Comparison of ENCODE assay signal across 8 cellular contexts in genomic region chr17:28725166-28725659, GRCh38. TPM values are rescaled to one million over a fixed set of nuclear protein-coding genes. Genes with fewer than 3 reads are reported as not detected.
DNase-seq lines count a peak whose midpoint lies in the region; ATAC-seq and TF ChIP-seq lines count a peak whose summit lies in the region.

No MANE protein-coding gene starts in this region.

- intact Hi-C loops in natural killer cell (cut with micrococcal nuclease): loop anchor here (5.0 kb wide), 3 partner anchors 37 to 567 kb away; partner anchors contain the start of genes FLOT2 and NUFIP2

- H2BK15ac ChIP-seq in H9 (ENCODE audit: low read depth, low read length): no peak overlapping the region

- peaks cover 34% of the 10 kb centered on the region for H3K36me3 ChIP-seq in CD4-positive, CD25-positive, alpha-beta regulatory T cell (ENCODE audit: control insufficient read depth, insufficient read depth, low read length)

- H3K18ac ChIP-seq in H9 (ENCODE audit: insufficient read length, low read depth, low read length): peak overlapping the region; percentile 16

- H4K20me1 ChIP-seq in H9 (ENCODE audit: control insufficient read depth, insufficient read depth, insufficient read length): no peaks in the 10 kb centered on the region

- no peak overlapping the region for H3K4me3 ChIP-seq in CD4-positive, CD25-positive, alpha-beta regulatory T cell (ENCODE audit: low read depth, low read length)

- no peaks in the 10 kb centered on the region for H3K27me3 ChIP-seq in CD4-positive, CD25-positive, alpha-beta regulatory T cell (ENCODE audit: control insufficient read depth, insufficient read depth, low read length)
- H3K27me3 ChIP-seq in H9 (ENCODE audit: insufficient read depth, low read length): no peaks in the 10 kb centered on the region

- H4K91ac ChIP-seq in H9 (ENCODE audit: insufficient read length, low read depth, low read length): no peak overlapping the region

- H3K9me3 ChIP-seq in CD4-positive, CD25-positive, alpha-beta regulatory T cell (ENCODE audit: control insufficient read depth in 2 of 2, low read length in 2 of 2): no peaks in the 10 kb centered on the region
- no peaks in the 10 kb centered on the region for H3K9me3 ChIP-seq in H9 (ENCODE audit: control insufficient read depth, low read depth, low read length)

- H2BK20ac ChIP-seq in H9 (ENCODE audit: low read depth, low read length, poor library complexity, severe bottlenecking): no peak overlapping the region

- no peak for ATAC-seq in CD4-positive, CD25-positive, alpha-beta regulatory T cell (ENCODE audit: low read depth in 2 of 2)
- ATAC-seq in natural killer cell (no peak), GM19324 (IDR thresholded peaks at IDR 0.05; ENCODE audit: low FRiP score, unreplicated experiment) (no peak), GM21717 (IDR thresholded peaks at IDR 0.05; ENCODE audit: unreplicated experiment) (no peak)

- H3K79me2 ChIP-seq in H9 (ENCODE audit: insufficient read depth, low read length): peaks cover 12% of the 10 kb centered on the region; the same call in 1 of the 2 replicates

- peak overlapping the region; percentile 23 for H3K14ac ChIP-seq in H9 (ENCODE audit: insufficient read depth, low read length)

- H4K5ac ChIP-seq in H9 (ENCODE audit: insufficient read length, low read depth, low read length): no peak overlapping the region

- DNase-seq in CD4-positive, CD25-positive, alpha-beta regulatory T cell: peak in 1 of 3 donors; percentile 32
- DNase-seq in H9: peak; percentile 68
- DNase-seq in SHP77 (lab: John Stamatoyannopoulos, UW): peak; percentile 49 to 71
- peak; percentile 34 for DNase-seq in dermis blood vessel endothelial cell
- no peak for DNase-seq in natural killer cell
- DNase-seq in 8988T: no peak

- H4K8ac ChIP-seq in H9 (replicated peaks; ENCODE audit: insufficient read length, low read depth, low read length): no peak overlapping the region

- peak; percentile 23; the same call in 2 of the 3 replicates for TF ChIP-seq CTCF in H9 (conservative IDR thresholded peaks at IDR 0.05)
- TF ChIP-seq CTCF in natural killer cell (IDR thresholded peaks at IDR 0.05): no peak

- peaks cover 3% of the 10 kb centered on the region for H3K79me1 ChIP-seq in H9 (ENCODE audit: insufficient read depth, low read depth, low read length, poor library complexity, severe bottlenecking)

- peaks cover 61% of the 10 kb centered on the region for H3K4me1 ChIP-seq in CD4-positive, CD25-positive, alpha-beta regulatory T cell (ENCODE audit: control insufficient read depth, insufficient read depth, low read length, poor library complexity, severe bottlenecking)
- H3K4me1 ChIP-seq in H9 (ENCODE audit: insufficient read depth, low read length): 0 out of 2 replicates have a peak, but pooled peaks cover 7% of the 10 kb centered on the region

- peak overlapping the region; percentile 45 for H3K27ac ChIP-seq in CD4-positive, CD25-positive, alpha-beta regulatory T cell (ENCODE audit: insufficient read depth, low read length, poor library complexity, severe bottlenecking)
- peak overlapping the region; percentile 29 for H3K27ac ChIP-seq in H9 (ENCODE audit: insufficient read length, low read depth, low read length)

- H3T11ph ChIP-seq in H9 (ENCODE audit: low read length): no peak overlapping the region

- no peak overlapping the region for H2AFZ ChIP-seq in H9 (ENCODE audit: low read length)

- H3K4me3 Mint-ChIP-seq in CD4-positive, CD25-positive, alpha-beta regulatory T cell: peak overlapping the region; percentile 82 to 99 (median 92)
- peak overlapping the region; percentile 95 to 96 for H3K4me3 Mint-ChIP-seq in H9
- peak overlapping the region; percentile 80 for H3K4me3 Mint-ChIP-seq in natural killer cell

- H3K36me3 Mint-ChIP-seq in CD4-positive, CD25-positive, alpha-beta regulatory T cell: peaks cover 39% of the 10 kb centered on the region
- H3K36me3 Mint-ChIP-seq in H9 (ENCODE audit: insufficient read depth in 1 of 3, low read depth in 3 of 3): peaks cover 40 to 51% (median 44%) of the 10 kb centered on the region in 3 experiments
- H3K36me3 Mint-ChIP-seq in natural killer cell: no peaks in the 10 kb centered on the region

- H3K56ac ChIP-seq in H9 (ENCODE audit: insufficient read length, low read depth, low read length): no peak overlapping the region

- H3K27ac Mint-ChIP-seq in CD4-positive, CD25-positive, alpha-beta regulatory T cell: peak overlapping the region; percentile 76 to 83 (median 80)
- H3K27ac Mint-ChIP-seq in H9: peak overlapping the region; percentile 95 to 100 (median 99)
- H3K27ac Mint-ChIP-seq in natural killer cell: peak overlapping the region; percentile 36 to 63

- H3K27me3 Mint-ChIP-seq in CD4-positive, CD25-positive, alpha-beta regulatory T cell: peaks cover 4% of the 10 kb centered on the region
- H3K27me3 Mint-ChIP-seq in H9 (ENCODE audit: low read depth) (no peaks in the 10 kb centered on the region; the same call in 1 of the 2 replicates), natural killer cell (ENCODE audit: low read depth in 2 of 2) (no peaks in the 10 kb centered on the region)

- H2BK5ac ChIP-seq in H9 (ENCODE audit: insufficient read length, low read length): no peak overlapping the region

- no CpG with 5 or more reads among the region's 20 CpGs for WGBS in H9 (ENCODE audit: extremely low coverage, insufficient read length, low lambda C conversion rate)

- no peak overlapping the region for H2BK12ac ChIP-seq in H9 (ENCODE audit: insufficient read length, low read depth, low read length)

- H3K4me2 ChIP-seq in H9 (ENCODE audit: insufficient read depth, insufficient read length, low read length): peak overlapping the region; percentile 79

- H3K9me3 Mint-ChIP-seq in CD4-positive, CD25-positive, alpha-beta regulatory T cell: no peaks in the 10 kb centered on the region
- H3K9me3 Mint-ChIP-seq in H9: no peaks in the 10 kb centered on the region; a peak in 2 of 5 replicates
- H3K9me3 Mint-ChIP-seq in natural killer cell: no peaks in the 10 kb centered on the region

- H3K23me2 ChIP-seq in H9 (ENCODE audit: insufficient read length, low read depth, low read length, poor library complexity, severe bottlenecking): peaks cover 24% of the 10 kb centered on the region

- H2AK5ac ChIP-seq in H9 (ENCODE audit: insufficient read length, low read length): no peak overlapping the region

- H3K4me1 Mint-ChIP-seq in CD4-positive, CD25-positive, alpha-beta regulatory T cell: peaks cover 10 to 79% (median 40%) of the 10 kb centered on the region in 4 donors
- H3K4me1 Mint-ChIP-seq in H9 (peaks cover 34 to 54% of the 10 kb centered on the region in 2 experiments), natural killer cell (peaks cover 47 to 48% of the 10 kb centered on the region in 2 donors)

- peak overlapping the region; percentile 92 for H3K9ac ChIP-seq in H9 (ENCODE audit: extremely low read depth, insufficient read length, low read length)

- no peak overlapping the region for H3K4ac ChIP-seq in H9 (ENCODE audit: low read depth, low read length)

- no peak overlapping the region for H3K23ac ChIP-seq in H9 (ENCODE audit: insufficient read length, low read depth, low read length)

- H2BK120ac ChIP-seq in H9 (ENCODE audit: low read depth, low read length, poor library complexity, severe bottlenecking): no peak overlapping the region

RNA-seq across cellular contexts. Expression of gene TLCD1, which starts 0.8 kb away (rescaled TPM):
- total RNA-seq in CD4-positive, CD25-positive, alpha-beta regulatory T cell: 1.3 TPM
- not detected for polyA plus RNA-seq in CD4-positive, CD25-positive, alpha-beta regulatory T cell
- 46.4 and 50.7 TPM in 2 replicates for total RNA-seq in H9 (2021)
- 0.85 and 0.93 TPM in 2 replicates for total RNA-seq in dermis blood vessel endothelial cell
- 1 to 10 TPM in 1 of 3 donors, not detected in 2; 1.0 TPM for total RNA-seq in natural killer cell

RNA-seq across cellular contexts. Expression of gene NEK8, which starts 3.4 kb away (rescaled TPM):
- total RNA-seq in CD4-positive, CD25-positive, alpha-beta regulatory T cell: 7.5 TPM
- 1 to 10 TPM; 1.8 to 2.6 (median 2.0) TPM for polyA plus RNA-seq in CD4-positive, CD25-positive, alpha-beta regulatory T cell
- total RNA-seq in H9 (2021) (16.6 and 18.8 TPM in 2 replicates), dermis blood vessel endothelial cell (2.9 and 3.9 TPM in 2 replicates), natural killer cell (1 to 10 TPM; 5.9 to 7.4 (median 6.8) TPM)

RNA-seq across cellular contexts. Expression of gene RPL23A, which starts 5.4 kb away (rescaled TPM):
- 2,050 TPM for total RNA-seq in CD4-positive, CD25-positive, alpha-beta regulatory T cell
- 1,000 to 10,000 TPM; 4,206 to 5,707 (median 4,669) TPM for polyA plus RNA-seq in CD4-positive, CD25-positive, alpha-beta regulatory T cell
- total RNA-seq in H9 (2021) (2,008 and 2,053 TPM in 2 replicates), dermis blood vessel endothelial cell (777 and 912 TPM in 2 replicates), natural killer cell (1,000 to 10,000 TPM; 1,375 to 1,532 (median 1,498) TPM)

RNA-seq across cellular contexts. Expression of gene RAB34, which starts 7.5 kb away (rescaled TPM):
- total RNA-seq in CD4-positive, CD25-positive, alpha-beta regulatory T cell: 4.0 TPM
- polyA plus RNA-seq in CD4-positive, CD25-positive, alpha-beta regulatory T cell: 10 to 100 TPM in 1 of 4 donors, 1 to 10 TPM in 3; 6.6 to 11.5 (median 6.9) TPM
- total RNA-seq in H9 (2021) (189 and 190 TPM in 2 replicates), dermis blood vessel endothelial cell (25.6 and 36.9 TPM in 2 replicates), natural killer cell (10 to 100 TPM in 1 of 3 donors, 1 to 10 TPM in 2; 3.7 to 12.9 (median 3.8) TPM)

RNA-seq across cellular contexts. Expression of gene PROCA1, which starts 13.5 kb away (rescaled TPM):
- 5.3 TPM for total RNA-seq in CD4-positive, CD25-positive, alpha-beta regulatory T cell
- polyA plus RNA-seq in CD4-positive, CD25-positive, alpha-beta regulatory T cell: under 1 TPM in 3 of 4 donors, not detected in 1; 0.37 to 0.67 (median 0.63) TPM
- 14.2 and 15.0 TPM in 2 replicates for total RNA-seq in H9 (2021)
- 0.51 and 0.56 TPM in 2 replicates for total RNA-seq in dermis blood vessel endothelial cell
- total RNA-seq in natural killer cell: 1 to 10 TPM; 2.3 to 5.8 (median 3.6) TPM

Comparison
In these comparisons a context has a peak if more than half of its experiments do, and no peak if none do; other contexts are left out.
1. DNase-seq: peak in H9 (single experiment), SHP77 (2 of 2) and dermis blood vessel endothelial cell (single experiment); none in natural killer cell (single experiment) and 8988T (single experiment).
2. RNA of gene TLCD1, which starts 0.8 kb away (total RNA-seq): 46.4 to 50.7 TPM in H9; 1.3 TPM in CD4-positive, CD25-positive, alpha-beta regulatory T cell (single experiment), 0.85 to 0.93 TPM in dermis blood vessel endothelial cell and 1.0 TPM in natural killer cell; every median in the first group is over 10 times any median in the second.
3. Peak in every context shown above with its lines, with median percentiles within 50 percentile points of each other: H3K27ac Mint-ChIP-seq and H3K4me3 Mint-ChIP-seq.